Comparison of ENCODE assay signal across 25 cellular contexts in the genomic region with DNA sequence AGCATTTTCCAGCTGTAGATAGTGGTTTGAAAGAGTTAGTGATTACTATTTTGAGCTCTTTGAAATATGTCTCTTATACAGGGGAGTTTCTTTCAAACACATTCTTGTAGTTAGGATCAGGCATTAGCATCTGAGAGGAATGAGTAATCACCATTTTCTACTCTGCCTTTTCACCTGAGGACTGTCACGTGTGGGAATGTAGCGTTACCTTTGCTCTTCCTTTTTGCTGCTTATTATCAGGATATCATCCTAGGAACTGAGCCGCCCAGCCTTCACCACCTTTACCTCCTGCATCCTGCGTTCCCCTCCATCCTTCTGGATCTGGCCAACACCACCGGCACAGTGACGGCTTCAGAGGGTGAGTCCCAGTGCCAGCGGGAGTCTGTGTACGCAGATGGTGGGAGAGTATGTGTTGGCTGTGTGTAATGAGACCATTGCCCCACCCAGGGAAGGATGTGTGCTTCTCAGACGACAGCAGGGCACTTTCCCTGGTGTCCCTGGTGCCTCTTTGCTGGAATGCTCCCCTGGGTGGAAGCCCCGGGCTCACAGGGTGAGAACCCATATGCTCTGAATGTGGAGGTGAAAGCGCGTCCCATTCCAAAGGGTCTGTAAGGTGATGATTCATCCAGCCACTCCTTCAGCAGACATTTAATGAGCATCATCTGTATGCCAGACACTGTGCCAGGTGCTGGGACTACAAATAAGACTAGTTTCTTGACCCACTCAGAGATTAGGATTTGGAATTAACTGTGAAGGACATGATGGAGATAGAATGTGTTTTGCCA. TPM values are rescaled to one million over a fixed set of nuclear protein-coding genes. Genes with fewer than 3 reads are reported as not detected.
"Had no signal": no experiment of that assay in that cellular context is flagged by ENCODE, and none has a peak within 500 bp of the region (broad histone marks: within the 10 kb centered on the region; RNA-seq: fewer than 3 reads in every experiment).

No MANE protein-coding gene starts in this region.

- H3K4me3 ChIP-seq: cardiac muscle cell had no signal

- H3K4me1 Mint-ChIP-seq: activated CD4-positive, alpha-beta T cell treated with anti-CD3 and anti-CD28 coated beads, Interleukin-2, amount 10 ng/mL, durations not matched to agents 7 days and 5 days; activated T-helper 17 cell treated with anti-CD3 and anti-CD28 coated beads, Interleukin-2, amount 50 U/mL, for 72 hours; T-helper 17 cell had no signal

- H3K36me3 ChIP-seq: brain microvascular endothelial cell, cardiac muscle cell had no signal

- H3K27ac Mint-ChIP-seq: activated CD4-positive, alpha-beta memory T cell treated with anti-CD3 and anti-CD28 coated beads for 36 hours; activated CD4-positive, alpha-beta T cell treated with anti-CD3 and anti-CD28 coated beads, Interleukin-2, amount 10 ng/mL, durations not matched to agents 7 days and 5 days; activated naive CD4-positive, alpha-beta T cell treated with anti-CD3 and anti-CD28 coated beads for 36 hours; activated naive CD8-positive, alpha-beta T cell; activated T-helper 17 cell treated with anti-CD3 and anti-CD28 coated beads, Interleukin-2, amount 50 U/mL, for 72 hours; T-helper 17 cell had no signal

- ATAC-seq: activated T-helper 17 cell treated with anti-CD3 and anti-CD28 coated beads, Interleukin-2, amount 50 U/mL, for 72 hours; T-helper 17 cell had no signal

- H3K4me3 Mint-ChIP-seq: activated CD4-positive, alpha-beta memory T cell treated with anti-CD3 and anti-CD28 coated beads for 36 hours; activated CD4-positive, alpha-beta T cell treated with anti-CD3 and anti-CD28 coated beads, Interleukin-2, amount 10 ng/mL, durations not matched to agents 7 days and 5 days; activated naive CD4-positive, alpha-beta T cell treated with anti-CD3 and anti-CD28 coated beads for 36 hours; activated naive CD8-positive, alpha-beta T cell; activated T-helper 17 cell treated with anti-CD3 and anti-CD28 coated beads, Interleukin-2, amount 50 U/mL, for 72 hours; T-helper 17 cell had no signal

- H3K27me3 Mint-ChIP-seq: activated CD4-positive, alpha-beta memory T cell treated with anti-CD3 and anti-CD28 coated beads for 36 hours; activated CD4-positive, alpha-beta T cell treated with anti-CD3 and anti-CD28 coated beads, Interleukin-2, amount 10 ng/mL, durations not matched to agents 7 days and 5 days; activated naive CD8-positive, alpha-beta T cell; activated T-helper 17 cell treated with anti-CD3 and anti-CD28 coated beads, Interleukin-2, amount 50 U/mL, for 72 hours; T-helper 17 cell had no signal

- H3K27me3 ChIP-seq: brain microvascular endothelial cell, cardiac muscle cell had no signal

- H3K9me3 Mint-ChIP-seq: activated CD4-positive, alpha-beta memory T cell treated with anti-CD3 and anti-CD28 coated beads for 36 hours; activated CD4-positive, alpha-beta T cell treated with anti-CD3 and anti-CD28 coated beads, Interleukin-2, amount 10 ng/mL, durations not matched to agents 7 days and 5 days; activated naive CD4-positive, alpha-beta T cell treated with anti-CD3 and anti-CD28 coated beads for 36 hours; activated T-helper 17 cell treated with anti-CD3 and anti-CD28 coated beads, Interleukin-2, amount 50 U/mL, for 72 hours had no signal

- DNase-seq: activated CD4-positive, alpha-beta memory T cell treated with anti-CD3 and anti-CD28 coated beads for 36 hours; activated CD4-positive, alpha-beta T cell treated with anti-CD3 and anti-CD28 coated beads, Interleukin-2, amount 10 ng/mL, durations not matched to agents 7 days and 5 days; activated CD4-positive, CD25-positive, alpha-beta regulatory T cell; activated CD8-positive, alpha-beta memory T cell treated with anti-CD3 and anti-CD28 coated beads for 24 hours; activated gamma-delta T cell; activated naive CD4-positive, alpha-beta T cell treated with anti-CD3 and anti-CD28 coated beads for 36 hours; activated T-cell treated with anti-CD3 and anti-CD28 coated beads for 4 hours; activated T-cell treated with anti-CD3 and anti-CD28 coated beads, Interleukin-2, amount 50 U/mL, for 48 hours; amygdala; KG1; NCI-H1048; NCI-H1930; NCI-H345; NCI-H510A; NCI-H526 treated with DMSO at 0.1 percent for 48 hours; SIG-M5; T-helper 17 cell; T-helper 9 cell had no signal

- H3K27ac ChIP-seq: brain microvascular endothelial cell, cardiac muscle cell had no signal

RNA-seq across cellular contexts. Expression of gene GSG1, which starts 27.5 kb away (rescaled TPM):
- total RNA-seq: activated CD4-positive, alpha-beta memory T cell treated with anti-CD3 and anti-CD28 coated beads for 36 hours; activated CD4-positive, alpha-beta T cell treated with anti-CD3 and anti-CD28 coated beads, Interleukin-2, amount 10 ng/mL, durations not matched to agents 7 days and 5 days; activated naive CD4-positive, alpha-beta T cell treated with anti-CD3 and anti-CD28 coated beads for 36 hours; activated T-helper 17 cell treated with anti-CD3 and anti-CD28 coated beads, Interleukin-2, amount 50 U/mL, for 72 hours; cardiac muscle cell; M059J; OCI-LY7; RPMI7951; T-helper 17 cell had no signal
